16 cellular contexts compared by ENCODE assay signal in the genomic region with DNA sequence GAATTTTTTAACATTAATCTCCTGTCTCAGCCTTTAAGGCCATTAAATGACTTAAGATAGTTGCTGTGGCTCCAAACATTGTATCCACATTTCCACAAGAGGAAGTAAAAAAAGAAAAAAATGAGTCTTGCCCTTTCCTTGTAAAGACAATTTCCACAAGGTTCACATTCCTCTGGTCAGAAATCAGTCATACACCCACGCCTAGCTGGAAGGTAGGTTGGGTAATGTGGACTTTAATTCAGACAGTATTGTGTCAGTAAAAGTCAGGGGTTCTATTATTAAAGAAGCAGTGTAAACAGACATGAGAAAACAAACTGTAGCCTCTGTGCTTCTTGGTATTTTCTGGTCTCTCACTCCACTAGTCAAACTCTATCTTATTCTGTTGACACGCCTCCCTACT.
DNase-seq lines count a peak whose midpoint lies in the region; ATAC-seq and TF ChIP-seq lines count a peak whose summit lies in the region.
"Had no signal": no experiment of that assay in that cellular context is flagged by ENCODE, and none has a peak within 500 bp of the region (broad histone marks: within the 10 kb centered on the region; RNA-seq: fewer than 3 reads in every experiment).

No MANE protein-coding gene starts in this region.

- H2AFZ ChIP-seq in PC-9, result no peak overlapping the region

- no peak overlapping the region for H3K27ac ChIP-seq in liver (ENCODE audit: low read depth in 1 of 2, low read length in 2 of 2)
- H3K27ac ChIP-seq in PC-9, result no peak overlapping the region

- no peak for TF ChIP-seq CTCF in Calu3 (IDR thresholded peaks at IDR 0.05; ENCODE audit: unreplicated experiment)
- TF ChIP-seq CTCF in epithelial cell of esophagus (IDR thresholded peaks at IDR 0.05; ENCODE audit: insufficient read depth, low read depth, low read length, missing control alignments), result no peak
- TF ChIP-seq CTCF in liver (IDR thresholded peaks at IDR 0.05; ENCODE audit: low read depth, low read length, missing input control), result no peak
- TF ChIP-seq CTCF in PC-9 (conservative IDR thresholded peaks at IDR 0.05), result no peak

- no peaks in the 10 kb centered on the region for H3K9me3 ChIP-seq in liver (ENCODE audit: control insufficient read depth in 4 of 4, low read length in 3 of 4)
- no peaks in the 10 kb centered on the region for H3K9me3 ChIP-seq in PC-9 (ENCODE audit: insufficient read depth, low read depth)
- H3K9me3 ChIP-seq: SK-N-SH had no signal

- peaks cover 8% of the 10 kb centered on the region for H3K9me3 Mint-ChIP-seq in Calu3 (ENCODE audit: low read depth, unreplicated experiment)

- 43% methylated on average over 2 of the region's 2 CpGs for WGBS in liver

- H3K36me3 Mint-ChIP-seq in Calu3 (ENCODE audit: insufficient read depth, unreplicated experiment), result no peaks in the 10 kb centered on the region
- H3K36me3 Mint-ChIP-seq: CD4-positive, alpha-beta memory T cell had no signal

- H3K27me3 Mint-ChIP-seq in Calu3 (ENCODE audit: unreplicated experiment), result no peaks in the 10 kb centered on the region
- H3K27me3 Mint-ChIP-seq: CD4-positive, alpha-beta memory T cell had no signal

- H3K4me1 Mint-ChIP-seq in Calu3 (ENCODE audit: low read depth, unreplicated experiment), result peaks cover 20% of the 10 kb centered on the region
- H3K4me1 Mint-ChIP-seq: CD4-positive, alpha-beta memory T cell had no signal

- no peaks in the 10 kb centered on the region for H3K79me2 ChIP-seq in PC-9 (ENCODE audit: low read depth)

- H3K36me3 ChIP-seq in liver (ENCODE audit: control insufficient read depth in 4 of 4, insufficient read depth in 3 of 4, low read depth in 1 of 4, low read length in 3 of 4) (no peaks in the 10 kb centered on the region), PC-9 (ENCODE audit: low read depth) (no peaks in the 10 kb centered on the region)

- no peaks in the 10 kb centered on the region for H3K9me2 ChIP-seq in PC-9 (ENCODE audit: insufficient read depth)
- H3K9me2 ChIP-seq: SK-N-SH had no signal

- DNase-seq in Calu3, result peak; percentile 7
- DNase-seq in NCI-H226, result peak; percentile 56
- DNase-seq in epithelial cell of esophagus (ENCODE audit: low read depth), result peak; percentile 54
- DNase-seq in PC-9, result no peak
- DNase-seq: CD4-positive, alpha-beta memory T cell; HCEC 1CT; NCI-H1048; NCI-H1694; NCI-H69; NK-92 treated with Interleukin-12 subunit alpha and Interleukin-12 subunit beta, amount 100 ng/mL, for 24 hours; PC-3; SK-N-SH had no signal

- no peaks in the 10 kb centered on the region for H3F3A ChIP-seq in PC-9 (ENCODE audit: insufficient read depth, low read depth)

- no peaks in the 10 kb centered on the region for H3K4me1 ChIP-seq in liver (ENCODE audit: control insufficient read depth in 4 of 4, insufficient read depth in 4 of 4, low read length in 3 of 4)
- no peaks in the 10 kb centered on the region for H3K4me1 ChIP-seq in PC-9 (replicated peaks; ENCODE audit: insufficient read depth)

- intact Hi-C loops in Calu3 (cut with micrococcal nuclease; ENCODE audit: unreplicated experiment), result no loop called here
- intact Hi-C loops in PC-9 (cut with micrococcal nuclease; ENCODE audit: unreplicated experiment), result no loop called here

- H3K27ac Mint-ChIP-seq in Calu3 (ENCODE audit: unreplicated experiment), result peak overlapping the region; percentile 64
- H3K27ac Mint-ChIP-seq: CD4-positive, alpha-beta memory T cell had no signal

- CTCF ChIA-PET in Calu3 (lab: Charles Lee), result interaction anchor here (0.7 kb wide), 1 partner anchor 771 kb away, joined by 3 read pairs; no protein-coding TSS in a partner anchor
- CTCF ChIA-PET in PC-9 (lab: Charles Lee), result no interaction called here

- BruUV-seq in Calu3 (replicated peaks; lab: Mats Ljungman, UMichigan), result no TSS peak
- BruUV-seq in PC-9 (replicated peaks; lab: Mats Ljungman, UMichigan), result no TSS peak

- no peak overlapping the region for H3K4me3 ChIP-seq in epithelial cell of esophagus (ENCODE audit: low read length)
- H3K4me3 ChIP-seq in liver (ENCODE audit: low read depth in 1 of 3, low read length in 3 of 3), result no peak overlapping the region
- no peak overlapping the region for H3K4me3 ChIP-seq in PC-9
- H3K4me3 ChIP-seq: K562 had no signal

- ATAC-seq in GM19324 (IDR thresholded peaks at IDR 0.05; ENCODE audit: low FRiP score, unreplicated experiment), result no peak
- ATAC-seq in GM21737 (IDR thresholded peaks at IDR 0.05; ENCODE audit: unreplicated experiment), result no peak
- ATAC-seq: K562, PC-3 had no signal

- POLR2A ChIA-PET in PC-9 (lab: Charles Lee; ENCODE audit: unreplicated experiment), result no interaction called here

- H3K9ac ChIP-seq in liver (ENCODE audit: low read depth in 1 of 2, low read length in 2 of 2), result no peak overlapping the region
- H3K9ac ChIP-seq: SK-N-SH had no signal

- no peak overlapping the region for H3K4me2 ChIP-seq in PC-9
- H3K4me2 ChIP-seq: SK-N-SH had no signal

- H4K20me1 ChIP-seq in PC-9 (ENCODE audit: insufficient read depth), result no peaks in the 10 kb centered on the region

- TF ChIP-seq RAD21 in liver (IDR thresholded peaks at IDR 0.05), result no peak

- no peak overlapping the region for H3K4me3 Mint-ChIP-seq in Calu3 (ENCODE audit: low read depth, unreplicated experiment)
- H3K4me3 Mint-ChIP-seq: CD4-positive, alpha-beta memory T cell had no signal

- H3K27me3 ChIP-seq in liver (ENCODE audit: control insufficient read depth in 4 of 4, insufficient read depth in 4 of 4, low read length in 3 of 4) (no peaks in the 10 kb centered on the region), PC-9 (ENCODE audit: insufficient read depth, low read depth) (no peaks in the 10 kb centered on the region)

TF ChIP-seq in liver, 16 proteins besides CTCF, POLR2A, EP300 and RAD21:
- TF ChIP-seq JUND (IDR thresholded peaks at IDR 0.05) (no peak), REST (IDR thresholded peaks at IDR 0.05) (no peak), ZBTB33 (IDR thresholded peaks at IDR 0.05) (peak; percentile 45), RXRA (IDR thresholded peaks at IDR 0.05) (peak in 1 of 2 donors; percentile 46), TAF1 (conservative IDR thresholded peaks at IDR 0.05) (no peak), YY1 (IDR thresholded peaks at IDR 0.05) (peak; percentile 30), FOXA1 (IDR thresholded peaks at IDR 0.05) (no peak), FOXA2 (IDR thresholded peaks at IDR 0.05) (peak; percentile 48), GABPA (IDR thresholded peaks at IDR 0.05 in 1 of 2, conservative IDR thresholded peaks at IDR 0.05 in 1 of 2) (no peak), HNF4G (IDR thresholded peaks at IDR 0.05) (no peak), EGR1 (IDR thresholded peaks at IDR 0.05; ENCODE audit: low read depth in 2 of 2) (peak; percentile 37 to 98), NR2F2 (IDR thresholded peaks at IDR 0.05) (no peak), MAX (IDR thresholded peaks at IDR 0.05) (peak; percentile 41), SP1 (IDR thresholded peaks at IDR 0.05) (no peak), HNF4A (conservative IDR thresholded peaks at IDR 0.05) (peak; percentile 24 to 86)
- TF ChIP-seq, protein P1, sequence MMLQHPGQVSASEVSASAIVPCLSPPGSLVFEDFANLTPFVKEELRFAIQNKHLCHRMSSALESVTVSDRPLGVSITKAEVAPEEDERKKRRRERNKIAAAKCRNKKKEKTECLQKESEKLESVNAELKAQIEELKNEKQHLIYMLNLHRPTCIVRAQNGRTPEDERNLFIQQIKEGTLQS (IDR thresholded peaks at IDR 0.05), result no peak

Comparison
In these comparisons a context has a peak if more than half of its experiments do, and no peak if none do; other contexts are left out.
1. DNase-seq: peak in Calu3 (single experiment), NCI-H226 (single experiment) and epithelial cell of esophagus (single experiment); none in PC-9 (0 of 2).